8 cellular contexts compared by ENCODE assay signal in the genomic region with DNA sequence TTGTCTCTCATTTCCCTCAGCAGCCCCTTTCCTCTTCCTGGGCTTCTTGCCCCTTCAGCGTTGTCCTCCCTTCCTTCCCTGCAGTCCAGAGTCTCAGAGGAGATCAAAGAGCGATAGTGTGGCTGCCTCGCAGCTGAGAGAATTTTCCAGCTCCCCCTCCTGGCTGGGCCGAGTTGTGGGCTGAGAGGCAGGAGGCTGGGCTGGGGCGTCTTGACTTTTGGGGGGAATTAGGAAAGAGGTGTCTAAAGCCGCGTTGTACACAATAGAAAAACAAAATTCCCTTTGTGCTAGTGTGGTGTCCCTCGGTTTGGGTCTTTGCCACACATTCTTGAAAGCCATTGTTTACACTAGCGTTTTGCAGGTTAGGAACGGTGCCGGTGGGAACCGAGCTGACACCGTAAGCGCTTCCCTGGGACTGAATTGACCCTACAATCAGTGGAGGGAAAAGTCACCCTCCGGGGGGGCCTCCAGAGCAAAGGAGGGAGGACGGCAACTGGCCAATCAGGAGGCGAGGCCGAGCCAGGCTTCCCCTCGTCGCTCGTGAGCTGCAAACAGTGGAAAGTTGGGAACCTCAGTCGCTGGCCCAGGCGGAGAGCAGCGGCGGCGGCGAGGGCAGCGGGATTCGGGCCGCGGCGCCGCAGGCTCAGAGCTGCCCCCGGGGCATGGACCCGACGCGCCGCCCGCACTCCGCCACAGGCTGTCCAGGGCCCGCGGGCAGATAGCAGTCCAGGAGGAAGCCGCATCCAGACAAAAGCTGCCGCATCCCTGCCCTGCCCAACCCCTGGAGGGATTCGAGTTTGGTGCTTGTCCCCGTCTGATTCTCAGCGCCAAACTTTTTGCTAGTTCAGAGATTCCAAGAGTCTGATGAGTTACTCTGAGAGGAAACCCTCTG. TPM values are rescaled to one million over a fixed set of nuclear protein-coding genes. Genes with fewer than 3 reads are reported as not detected.
DNase-seq lines count a peak whose midpoint lies in the region; ATAC-seq and TF ChIP-seq lines count a peak whose summit lies in the region.

A gene (plus strand): TSS at position 574 of the 892 bp plus-strand sequence. CDS start 389 bp downstream, outside the sequence.

- H3K4me3 ChIP-seq in BE2C (ENCODE audit: low read depth, low read length) (peak within 1 kb of the TSS; percentile 50), neutrophil (ENCODE audit: low read depth in 1 of 2, low read length in 1 of 2) (peak within 1 kb of the TSS; percentile 19 to 50), Karpas-422 (ENCODE audit: low read length) (no peak within 1 kb of the TSS)

- H3K4me1 Mint-ChIP-seq in activated naive CD8-positive, alpha-beta T cell treated with anti-CD3 and anti-CD28 coated beads, Interleukin-2, amount 10 ng/mL, durations not matched to agents 7 days and 5 days, result peaks cover 9% of the 10 kb centered on the region

- ATAC-seq in activated naive CD8-positive, alpha-beta T cell treated with anti-CD3 and anti-CD28 coated beads, Interleukin-2, amount 10 ng/mL, durations not matched to agents 7 days and 5 days (ENCODE audit: low read depth), result peak; percentile 56

- H3K36me3 Mint-ChIP-seq in activated naive CD8-positive, alpha-beta T cell treated with anti-CD3 and anti-CD28 coated beads, Interleukin-2, amount 10 ng/mL, durations not matched to agents 7 days and 5 days, result no peaks in the 10 kb centered on the region

- intact Hi-C loops in cardiac septum (cut with DNase I), result no loop called here

- no peak within 1 kb of the TSS; the same call in 1 of the 2 replicates for H2AFZ ChIP-seq in Karpas-422 (ENCODE audit: low read length)

- H3K9ac ChIP-seq in Karpas-422 (ENCODE audit: low read length), result no peak within 1 kb of the TSS

- POLR2A ChIA-PET in activated naive CD8-positive, alpha-beta T cell treated with anti-CD3 and anti-CD28 coated beads, Interleukin-2, amount 10 ng/mL, durations not matched to agents 7 days and 5 days (lab: Charles Lee), result no interaction called here

- H3K4me3 Mint-ChIP-seq in activated naive CD8-positive, alpha-beta T cell treated with anti-CD3 and anti-CD28 coated beads, Interleukin-2, amount 10 ng/mL, durations not matched to agents 7 days and 5 days, result peak within 1 kb of the TSS; percentile 72

- no peak within 1 kb of the TSS for H3K4me2 ChIP-seq in Karpas-422 (ENCODE audit: low read depth, low read length, poor library complexity, severe bottlenecking)

- H4K20me1 ChIP-seq in Karpas-422 (ENCODE audit: insufficient read depth, low read depth, low read length), result no peaks in the 10 kb centered on the region

- H3K4me1 ChIP-seq in BE2C (no peaks in the 10 kb centered on the region), neutrophil (ENCODE audit: control insufficient read depth in 1 of 2, insufficient read depth in 1 of 2, low read depth in 1 of 2, low read length in 1 of 2) (peaks cover 17 to 20% of the 10 kb centered on the region in 2 experiments), Karpas-422 (ENCODE audit: low read length) (no peaks in the 10 kb centered on the region)

- H3K27me3 ChIP-seq in BE2C, result peaks cover 34% of the 10 kb centered on the region
- H3K27me3 ChIP-seq in neutrophil, result peaks cover 89% of the 10 kb centered on the region
- no peaks in the 10 kb centered on the region for H3K27me3 ChIP-seq in Karpas-422 (ENCODE audit: low read length)

- no peaks in the 10 kb centered on the region for H3K36me3 ChIP-seq in BE2C
- no peaks in the 10 kb centered on the region for H3K36me3 ChIP-seq in neutrophil
- no peaks in the 10 kb centered on the region for H3K36me3 ChIP-seq in Karpas-422 (ENCODE audit: insufficient read depth, low read length)

- H3K27me3 Mint-ChIP-seq in activated naive CD8-positive, alpha-beta T cell treated with anti-CD3 and anti-CD28 coated beads, Interleukin-2, amount 10 ng/mL, durations not matched to agents 7 days and 5 days, result peaks cover 56% of the 10 kb centered on the region

- no peaks in the 10 kb centered on the region for H3K79me2 ChIP-seq in Karpas-422 (ENCODE audit: low read length)

- H3K9me3 Mint-ChIP-seq in activated naive CD8-positive, alpha-beta T cell treated with anti-CD3 and anti-CD28 coated beads, Interleukin-2, amount 10 ng/mL, durations not matched to agents 7 days and 5 days, result peaks cover 7% of the 10 kb centered on the region

- no peak within 1 kb of the TSS for H3K27ac Mint-ChIP-seq in activated naive CD8-positive, alpha-beta T cell treated with anti-CD3 and anti-CD28 coated beads, Interleukin-2, amount 10 ng/mL, durations not matched to agents 7 days and 5 days

- H3K9me2 ChIP-seq in Karpas-422 (replicated peaks; ENCODE audit: insufficient read depth, low read length), result no peaks in the 10 kb centered on the region

- H3K9me3 ChIP-seq in BE2C (no peaks in the 10 kb centered on the region), neutrophil (no peaks in the 10 kb centered on the region), Karpas-422 (ENCODE audit: low read length) (no peaks in the 10 kb centered on the region)

- TF ChIP-seq CTCF in BE2C (IDR thresholded peaks at IDR 0.05; ENCODE audit: low read depth, low read length) (peak; percentile 37; the same call in 1 of the 2 replicates), neutrophil (IDR thresholded peaks at IDR 0.05) (no peak)

- H3K27ac ChIP-seq in neutrophil (no peak within 1 kb of the TSS), Karpas-422 (ENCODE audit: low read length) (no peak within 1 kb of the TSS)

- DNase-seq in BE2C (peak; percentile 30), H4 (ENCODE audit: low spot score) (peak; percentile 54), NCI-H82 treated with DMSO at 0.1 percent for 48 hours (lab: John Stamatoyannopoulos, UW; ENCODE audit: unreplicated experiment) (peak; percentile 19), cardiac septum (ENCODE audit: low spot score) (peak; percentile 85), Karpas-422 (no peak), SW 1271 (lab: John Stamatoyannopoulos, UW) (no peak)
- peak; percentile 36 for DNase-seq in activated naive CD8-positive, alpha-beta T cell treated with anti-CD3 and anti-CD28 coated beads, Interleukin-2, amount 10 ng/mL, durations not matched to agents 7 days and 5 days

RNA-seq across cellular contexts. Expression of the gene that starts here (rescaled TPM):
- 4.0 TPM for polyA plus RNA-seq in BE2C (2012; ENCODE audit: insufficient read depth, insufficient read length, low read depth)
- 14.8 and 17.4 TPM in 2 replicates for total RNA-seq in H4 (2014; rRNA removed; shearing (Covaris generic))
- total RNA-seq in activated naive CD8-positive, alpha-beta T cell treated with anti-CD3 and anti-CD28 coated beads, Interleukin-2, amount 10 ng/mL, durations not matched to agents 7 days and 5 days, result under 1 TPM; 0.34 to 0.55 TPM
- total RNA-seq in cardiac septum, result 7.3 TPM
- total RNA-seq in Karpas-422 (2014; rRNA removed; shearing (Covaris generic); ENCODE audit: low replicate concordance), result 0.18 and 0.63 TPM in 2 replicates

Comparison
In these comparisons a context has a peak if more than half of its experiments do, and no peak if none do; other contexts are left out.
1. Peak in DNase-seq and ATAC-seq in activated naive CD8-positive, alpha-beta T cell treated with anti-CD3 and anti-CD28 coated beads, Interleukin-2, amount 10 ng/mL, durations not matched to agents 7 days and 5 days; RNA of the gene not detected or under 1 TPM.
2. DNase-seq: peak in BE2C (single experiment), H4 (single experiment), NCI-H82 treated with DMSO at 0.1 percent for 48 hours (single experiment) and cardiac septum (single experiment); none in Karpas-422 (single experiment) and SW 1271 (0 of 2).